Comparison of ENCODE assay signal across 13 cellular contexts in the genomic region with DNA sequence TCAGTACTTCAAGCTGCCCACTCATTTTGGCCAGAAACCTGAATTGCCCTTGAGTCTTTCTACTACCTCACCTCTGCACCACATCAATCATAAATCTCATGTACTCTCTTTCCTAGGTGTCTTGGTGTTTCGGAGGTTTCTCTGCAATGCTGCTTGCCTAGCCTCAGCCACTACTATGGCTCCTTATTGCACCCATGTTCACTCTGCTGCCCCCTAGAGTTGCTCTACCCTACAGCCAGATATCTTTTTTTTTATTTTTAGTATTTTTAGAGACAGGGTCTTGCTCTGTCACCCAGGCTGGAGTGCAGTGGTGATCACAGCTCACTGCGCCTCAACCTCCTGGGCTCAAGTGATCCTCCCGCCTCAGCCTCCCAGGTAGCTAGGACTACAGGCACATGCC.
DNase-seq lines count a peak whose midpoint lies in the region; ATAC-seq and TF ChIP-seq lines count a peak whose summit lies in the region.
"Had no signal": no experiment of that assay in that cellular context is flagged by ENCODE, and none has a peak within 500 bp of the region (broad histone marks: within the 10 kb centered on the region; RNA-seq: fewer than 3 reads in every experiment).

No MANE protein-coding gene starts in this region.

- no peak for ATAC-seq in PC-3
- ATAC-seq in foreskin keratinocyte, result no peak
- ATAC-seq: esophagus mucosa had no signal

- peak; percentile 5 for DNase-seq in PC-3
- DNase-seq in foreskin keratinocyte, result no peak
- no peak for DNase-seq in stimulated activated CD4-positive, alpha-beta T cell treated with anti-CD3 and anti-CD28 coated beads, Interleukin-2, amount 100 ng/mL, for 24 hours
- no peak for DNase-seq in uterus
- DNase-seq in NCI-H1048 (lab: John Stamatoyannopoulos, UW), result no peak
- no peak for DNase-seq in activated naive CD8-positive, alpha-beta T cell treated with anti-CD3 and anti-CD28 coated beads for 36 hours
- DNase-seq: activated naive CD4-positive, alpha-beta T cell treated with anti-CD3 and anti-CD28 coated beads for 36 hours; midbrain; stimulated activated CD4-positive, alpha-beta T cell treated with anti-CD3 and anti-CD28 coated beads, Interleukin-1b, Interleukin-23, amount 100 ng/mL, for 48 hours; T1000 had no signal

- no peaks in the 10 kb centered on the region for H3K9me3 ChIP-seq in PC-3 (ENCODE audit: low read length)
- H3K9me3 ChIP-seq in uterus, result no peaks in the 10 kb centered on the region

- no peaks in the 10 kb centered on the region for H3K9me2 ChIP-seq in PC-3 (replicated peaks; ENCODE audit: low read length)

- no peaks in the 10 kb centered on the region for H3K27me3 ChIP-seq in PC-3 (ENCODE audit: low read length)
- no peaks in the 10 kb centered on the region for H3K27me3 ChIP-seq in foreskin keratinocyte
- no peaks in the 10 kb centered on the region for H3K27me3 ChIP-seq in uterus

- no peaks in the 10 kb centered on the region for H3K9me3 Mint-ChIP-seq in activated naive CD8-positive, alpha-beta T cell treated with anti-CD3 and anti-CD28 coated beads for 36 hours
- H3K9me3 Mint-ChIP-seq: activated naive CD4-positive, alpha-beta T cell treated with anti-CD3 and anti-CD28 coated beads for 36 hours had no signal

- H3K36me3 ChIP-seq in PC-3 (ENCODE audit: low read depth, low read length) (no peaks in the 10 kb centered on the region), uterus (no peaks in the 10 kb centered on the region)

- H3K4me2 ChIP-seq in PC-3 (ENCODE audit: low read length), result no peak overlapping the region

- no peaks in the 10 kb centered on the region for H3K4me1 Mint-ChIP-seq in activated naive CD8-positive, alpha-beta T cell treated with anti-CD3 and anti-CD28 coated beads for 36 hours

- no peaks in the 10 kb centered on the region for H3K36me3 Mint-ChIP-seq in activated naive CD8-positive, alpha-beta T cell treated with anti-CD3 and anti-CD28 coated beads for 36 hours

- no peaks in the 10 kb centered on the region for H3K79me2 ChIP-seq in PC-3 (ENCODE audit: low read length)

- H4K20me1 ChIP-seq in PC-3 (ENCODE audit: low read length), result no peaks in the 10 kb centered on the region

- H3K27ac ChIP-seq in 22Rv1 (no peak overlapping the region), PC-3 (ENCODE audit: low read length) (no peak overlapping the region), foreskin keratinocyte (no peak overlapping the region), uterus (no peak overlapping the region)

- no peaks in the 10 kb centered on the region for H3F3A ChIP-seq in PC-3 (ENCODE audit: low read length, unreplicated experiment)

- no TSS peak for BruUV-seq in PC-3 (replicated peaks; lab: Mats Ljungman, UMichigan)

- H3K4me1 ChIP-seq in PC-3 (ENCODE audit: insufficient read depth, low read length), result no peaks in the 10 kb centered on the region
- H3K4me1 ChIP-seq in foreskin keratinocyte, result no peaks in the 10 kb centered on the region
- H3K4me1 ChIP-seq in uterus, result no peaks in the 10 kb centered on the region

- no peak overlapping the region for H3K9ac ChIP-seq in PC-3 (ENCODE audit: low read length)

- intact Hi-C loops in PC-3 (cut with micrococcal nuclease), result no loop called here
- intact Hi-C loops in uterus (cut with DNase I; ENCODE audit: low total_unique reads), result no loop called here

- H3K4me3 Mint-ChIP-seq in activated naive CD8-positive, alpha-beta T cell treated with anti-CD3 and anti-CD28 coated beads for 36 hours, result no peak overlapping the region
- H3K4me3 Mint-ChIP-seq: activated naive CD4-positive, alpha-beta T cell treated with anti-CD3 and anti-CD28 coated beads for 36 hours had no signal

- no peak overlapping the region for H2AFZ ChIP-seq in PC-3 (ENCODE audit: low read length)

- no peaks in the 10 kb centered on the region for H3K27me3 Mint-ChIP-seq in activated naive CD8-positive, alpha-beta T cell treated with anti-CD3 and anti-CD28 coated beads for 36 hours

- CTCF ChIA-PET in PC-3 (lab: Charles Lee), result no interaction called here

- TF ChIP-seq POLR2A in uterus (IDR thresholded peaks at IDR 0.05), result no peak

- H3K4me3 ChIP-seq in PC-3 (ENCODE audit: low read length), result no peak overlapping the region
- H3K4me3 ChIP-seq in uterus, result no peak overlapping the region

- H3K27ac Mint-ChIP-seq in activated naive CD8-positive, alpha-beta T cell treated with anti-CD3 and anti-CD28 coated beads for 36 hours, result no peak overlapping the region
- H3K27ac Mint-ChIP-seq: activated naive CD4-positive, alpha-beta T cell treated with anti-CD3 and anti-CD28 coated beads for 36 hours had no signal

- TF ChIP-seq CTCF in 22Rv1 (IDR thresholded peaks at IDR 0.05) (peak; percentile 44), GM12872 (IDR thresholded peaks at IDR 0.05; ENCODE audit: insufficient read depth, low read depth, low read length) (peak; percentile 31; the same call in 1 of the 3 replicates), PC-3 (conservative IDR thresholded peaks at IDR 0.05; ENCODE audit: low read depth, low read length) (peak; percentile 48; the same call in 1 of the 2 replicates), foreskin keratinocyte (conservative IDR thresholded peaks at IDR 0.05) (peak; percentile 33), uterus (IDR thresholded peaks at IDR 0.05) (no peak)

- POLR2A ChIA-PET in PC-3 (lab: Charles Lee; ENCODE audit: unreplicated experiment), result interaction anchor here (0.6 kb wide), 1 partner anchor 103 kb away, joined by 3 read pairs; no protein-coding TSS in a partner anchor

Comparison
In these comparisons a context has a peak if more than half of its experiments do, and no peak if none do; other contexts are left out.
1. CTCF ChIP-seq: peak in 22Rv1 (single experiment), GM12872 (single experiment), PC-3 (single experiment) and foreskin keratinocyte (single experiment); none in uterus (0 of 4).